Comparison of ENCODE assay signal across 8 cellular contexts in genomic region chr18:21742323-21742687, GRCh38. TPM values are rescaled to one million over a fixed set of nuclear protein-coding genes. Genes with fewer than 3 reads are reported as not detected.
DNase-seq lines count a peak whose midpoint lies in the region; ATAC-seq, FAIRE-seq and TF ChIP-seq lines count a peak whose summit lies in the region.

No MANE protein-coding gene starts in this region.

- ATAC-seq in central memory CD8-positive, alpha-beta T cell (replicated peaks; ENCODE audit: extremely low read depth, poor library complexity, severe bottlenecking): no peak
- no peak for ATAC-seq in naive thymus-derived CD8-positive, alpha-beta T cell
- no peak for ATAC-seq in GM21737 (IDR thresholded peaks at IDR 0.05; ENCODE audit: unreplicated experiment)

- DNase-seq in BJ (ENCODE audit: low read depth) (no peak), Karpas-422 (no peak), GM03348 (ENCODE audit: low spot score) (no peak), GM12892 (ENCODE audit: insufficient read length) (no peak), HUDEP-2 (lab: John Stamatoyannopoulos, UW; ENCODE audit: unreplicated experiment in 76 of 76) (no peak)
- DNase-seq in central memory CD8-positive, alpha-beta T cell (ENCODE audit: low spot score in 2 of 2): no peak
- no peak for DNase-seq in naive thymus-derived CD8-positive, alpha-beta T cell

- peak overlapping the region; percentile 81 for H3K4me3 Mint-ChIP-seq in central memory CD8-positive, alpha-beta T cell
- H3K4me3 Mint-ChIP-seq in naive thymus-derived CD8-positive, alpha-beta T cell: peak overlapping the region; percentile 79 to 89 (median 82)

- peaks cover 58% of the 10 kb centered on the region for H3K4me1 ChIP-seq in Karpas-422 (ENCODE audit: low read length)

- no peak for TF ChIP-seq CTCF in BJ (IDR thresholded peaks at IDR 0.05; ENCODE audit: insufficient read depth, low read depth, low read length)

- peak overlapping the region; percentile 75 for H3K4me2 ChIP-seq in Karpas-422 (ENCODE audit: low read depth, low read length, poor library complexity, severe bottlenecking)

- H3K9me2 ChIP-seq in Karpas-422 (replicated peaks; ENCODE audit: insufficient read depth, low read length): no peaks in the 10 kb centered on the region

- H3K9ac ChIP-seq in Karpas-422 (ENCODE audit: low read length): peak overlapping the region; percentile 100

- peaks cover 64% of the 10 kb centered on the region for H3K79me2 ChIP-seq in Karpas-422 (ENCODE audit: low read length)

- no peaks in the 10 kb centered on the region for H3K27me3 ChIP-seq in BJ (ENCODE audit: control insufficient read depth, insufficient read depth, low read length)
- no peaks in the 10 kb centered on the region for H3K27me3 ChIP-seq in Karpas-422 (ENCODE audit: low read length)

- H3K27ac Mint-ChIP-seq in central memory CD8-positive, alpha-beta T cell (ENCODE audit: low read depth): peak overlapping the region; percentile 75
- peak overlapping the region in 8 of 10 donors; percentile 28 to 86 (median 72) for H3K27ac Mint-ChIP-seq in naive thymus-derived CD8-positive, alpha-beta T cell

- no peaks in the 10 kb centered on the region for H3K36me3 ChIP-seq in BJ (ENCODE audit: control insufficient read depth, insufficient read depth, low read length)
- peaks cover 3% of the 10 kb centered on the region; the same call in 1 of the 2 replicates for H3K36me3 ChIP-seq in Karpas-422 (ENCODE audit: insufficient read depth, low read length)

- peaks cover 8% of the 10 kb centered on the region for H3K36me3 Mint-ChIP-seq in central memory CD8-positive, alpha-beta T cell (ENCODE audit: insufficient read depth)
- H3K36me3 Mint-ChIP-seq in naive thymus-derived CD8-positive, alpha-beta T cell: peaks cover 0 to 3% (median 0%) of the 10 kb centered on the region in 3 donors

- H3K4me3 ChIP-seq in BJ (ENCODE audit: low read depth, low read length): peak overlapping the region; percentile 97
- peak overlapping the region; percentile 96 for H3K4me3 ChIP-seq in Karpas-422 (ENCODE audit: low read length)

- no peaks in the 10 kb centered on the region for H3K27me3 Mint-ChIP-seq in central memory CD8-positive, alpha-beta T cell
- H3K27me3 Mint-ChIP-seq in naive thymus-derived CD8-positive, alpha-beta T cell: no peaks in the 10 kb centered on the region

- no peaks in the 10 kb centered on the region for H3K9me3 ChIP-seq in Karpas-422 (ENCODE audit: low read length)

- no peak for FAIRE-seq in GM12892 (lab: Jason Lieb, UNC)

- TF ChIP-seq POLR2A in GM12892 (IDR thresholded peaks at IDR 0.05; ENCODE audit: low read depth, low read length): no peak

- H2AFZ ChIP-seq in Karpas-422 (ENCODE audit: low read length): no peak overlapping the region

- CTCF ChIA-PET in BJ (lab: Yijun Ruan, JAX): no interaction called here

- no peaks in the 10 kb centered on the region for H3K9me3 Mint-ChIP-seq in central memory CD8-positive, alpha-beta T cell
- peaks cover 0 to 4% (median 0%) of the 10 kb centered on the region in 9 donors for H3K9me3 Mint-ChIP-seq in naive thymus-derived CD8-positive, alpha-beta T cell

- POLR2A ChIA-PET in BJ (lab: Charles Lee): no interaction called here
- POLR2A ChIA-PET in naive thymus-derived CD8-positive, alpha-beta T cell (lab: Charles Lee): interaction anchor here (0.6 to 3.7 kb wide), 3 partner anchors 11 to 142 kb away, joined by 6 to 33 read pairs (median 29); partner anchors contain the start of genes ABHD3 and ESCO1

- peak overlapping the region; percentile 92 for H3K27ac ChIP-seq in Karpas-422 (ENCODE audit: low read length)

- peaks cover 54% of the 10 kb centered on the region for H3K4me1 Mint-ChIP-seq in central memory CD8-positive, alpha-beta T cell
- peaks cover 22 to 65% (median 55%) of the 10 kb centered on the region in 4 donors for H3K4me1 Mint-ChIP-seq in naive thymus-derived CD8-positive, alpha-beta T cell

- H4K20me1 ChIP-seq in Karpas-422 (ENCODE audit: insufficient read depth, low read depth, low read length): peaks cover 14% of the 10 kb centered on the region; the same call in 1 of the 2 replicates

RNA-seq across cellular contexts. Expression of gene MIB1, which starts 1.7 kb away (rescaled TPM):
- 10.0 and 18.7 TPM in 2 replicates for polyA plus RNA-seq in BJ (2011; rRNA removed)
- polyA minus RNA-seq in BJ (2011; rRNA and poly(A)+ RNA removed): 37.7 and 38.7 TPM in 2 replicates
- 40.4 and 56.2 TPM in 2 replicates for total RNA-seq in Karpas-422 (2014; rRNA removed; shearing (Covaris generic); ENCODE audit: low replicate concordance)
- total RNA-seq in naive thymus-derived CD8-positive, alpha-beta T cell: 10 to 100 TPM; 19.8 to 21.5 TPM
- polyA plus RNA-seq in naive thymus-derived CD8-positive, alpha-beta T cell: 1 to 10 TPM; 3.8 to 7.1 (median 3.9) TPM
- polyA plus RNA-seq in GM12892 (2012; ENCODE audit: missing spikeins): 11.4 TPM

RNA-seq across cellular contexts. Expression of gene ABHD3, which starts 37.7 kb away (rescaled TPM):
- polyA plus RNA-seq in BJ (2011; rRNA removed): 2.8 and 3.3 TPM in 2 replicates
- 2.1 and 2.7 TPM in 2 replicates for polyA minus RNA-seq in BJ (2011; rRNA and poly(A)+ RNA removed)
- total RNA-seq in Karpas-422 (2014; rRNA removed; shearing (Covaris generic); ENCODE audit: low replicate concordance): 64.2 and 142 TPM in 2 replicates
- 10 to 100 TPM; 50.4 to 52.0 TPM for total RNA-seq in naive thymus-derived CD8-positive, alpha-beta T cell
- 10 to 100 TPM; 16.2 to 20.7 (median 19.7) TPM for polyA plus RNA-seq in naive thymus-derived CD8-positive, alpha-beta T cell
- polyA plus RNA-seq in GM12892 (2012; ENCODE audit: missing spikeins): 18.6 TPM
